Comparison of ENCODE assay signal across 17 cellular contexts in the genomic region with DNA sequence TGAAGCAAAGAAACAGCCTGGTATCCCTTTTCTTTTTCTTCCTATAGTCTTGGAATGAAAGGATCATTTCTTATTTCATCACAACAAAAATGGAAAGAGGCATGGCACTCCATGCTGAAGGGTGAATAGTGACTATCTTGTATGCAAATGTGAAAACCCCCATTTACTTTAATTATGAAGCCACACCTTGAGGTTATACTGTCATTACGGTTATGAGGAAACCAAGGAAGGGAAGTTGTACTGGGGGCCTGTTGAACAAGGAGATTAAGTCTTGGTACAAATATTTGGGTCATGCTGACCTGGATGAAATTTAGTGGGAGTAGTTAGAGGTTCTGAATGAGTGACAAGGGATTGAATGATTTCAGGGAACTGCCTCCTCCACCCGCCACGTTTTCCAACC. TPM values are rescaled to one million over a fixed set of nuclear protein-coding genes. Genes with fewer than 3 reads are reported as not detected.
DNase-seq lines count a peak whose midpoint lies in the region; ATAC-seq and TF ChIP-seq lines count a peak whose summit lies in the region.
"Had no signal": no experiment of that assay in that cellular context is flagged by ENCODE, and none has a peak within 500 bp of the region (broad histone marks: within the 10 kb centered on the region; RNA-seq: fewer than 3 reads in every experiment).

No MANE protein-coding gene starts in this region.

- no peaks in the 10 kb centered on the region for H3K36me3 ChIP-seq in Panc1 (ENCODE audit: control insufficient read depth, insufficient read depth, low read length)
- H3K36me3 ChIP-seq: BLaER1, pancreas had no signal

- POLR2A ChIA-PET in Panc1 (lab: Charles Lee) = no interaction called here

- H3K27ac Mint-ChIP-seq in memory B cell = no peak overlapping the region

- H3K4me1 Mint-ChIP-seq in memory B cell = peaks cover 8% of the 10 kb centered on the region

- no peaks in the 10 kb centered on the region for H3K27me3 ChIP-seq in Panc1 (ENCODE audit: control insufficient read depth, insufficient read depth, low read length)
- H3K27me3 ChIP-seq: BLaER1, pancreas had no signal

- H3K4me3 ChIP-seq in Panc1 (ENCODE audit: low read depth in 2 of 2, low read length in 2 of 2) = no peak overlapping the region
- H3K4me3 ChIP-seq: BLaER1, pancreas had no signal

- DNase-seq in GF-D8 (lab: John Stamatoyannopoulos, UW) = peak; percentile 34
- DNase-seq in Panc1 (ENCODE audit: low read depth, low spot score) = no peak
- DNase-seq in memory B cell (ENCODE audit: low spot score in 2 of 2) = no peak
- DNase-seq in head of caudate nucleus = no peak
- no peak for DNase-seq in cerebellum (ENCODE audit: low spot score)
- no peak for DNase-seq in DMS79 treated with DMSO at 0.1 percent for 48 hours (lab: John Stamatoyannopoulos, UW)
- DNase-seq in DMS 273 (lab: John Stamatoyannopoulos, UW; ENCODE audit: unreplicated experiment) = no peak
- DNase-seq: activated CD4-positive, alpha-beta T cell treated with anti-CD3 and anti-CD28 coated beads, Interleukin-2, amount 50 U/mL, for 1 hour; effector memory CD4-positive, alpha-beta T cell; hypothalamus; left cardiac atrium; NCI-H2029; NCI-H526; pancreas; substantia nigra had no signal

- H3K36me3 Mint-ChIP-seq in memory B cell = no peaks in the 10 kb centered on the region

- H3K27ac ChIP-seq in Panc1 (ENCODE audit: low read length) = peak overlapping the region; percentile 29; the same call in 1 of the 2 replicates
- H3K27ac ChIP-seq: BLaER1, pancreas had no signal

- peaks cover 7% of the 10 kb centered on the region; the same call in 1 of the 2 replicates for H3K4me1 ChIP-seq in Panc1 (ENCODE audit: control insufficient read depth, insufficient read depth, low read length)

- in situ Hi-C loops in Panc1 (cut with HindIII; ENCODE audit: low pct_unique_long_range_greater_than_20kb, low sequenced_read_pairs) = no loop called here

- H3K9me3 ChIP-seq in Panc1 (ENCODE audit: control insufficient read depth, insufficient read depth, low read depth, low read length) = no peaks in the 10 kb centered on the region
- H3K9me3 ChIP-seq: BLaER1, pancreas had no signal

- TF ChIP-seq CTCF in Panc1 (IDR thresholded peaks at IDR 0.05) = no peak

- no peak overlapping the region for H3K4me3 Mint-ChIP-seq in memory B cell

- H3K9me3 Mint-ChIP-seq in memory B cell = no peaks in the 10 kb centered on the region

- ATAC-seq in GM21619 (IDR thresholded peaks at IDR 0.05; ENCODE audit: unreplicated experiment) (peak; percentile 49), Panc1 (no peak), memory B cell (ENCODE audit: low read depth) (peak; percentile 83)
- ATAC-seq: left cardiac atrium, pancreas had no signal

- H3K27me3 Mint-ChIP-seq in memory B cell = no peaks in the 10 kb centered on the region

- no TSS peak for BruUV-seq in Panc1 (replicated peaks; lab: Mats Ljungman, UMichigan)

- CTCF ChIA-PET in Panc1 (lab: Charles Lee) = no interaction called here

- intact Hi-C loops in Panc1 (cut with micrococcal nuclease; ENCODE audit: unreplicated experiment) (no loop called here), head of caudate nucleus (cut with DNase I) (no loop called here)

RNA-seq across cellular contexts. Expression of gene STXBP5, which starts 8.7 kb away (rescaled TPM):
- 77.8 TPM for total RNA-seq in Panc1 (2021; ENCODE audit: unreplicated experiment)
- 32.4 TPM for polyA plus RNA-seq in Panc1 (2012; ENCODE audit: insufficient read length)
- total RNA-seq in cerebellum = 51.9 TPM
